8 cellular contexts compared by ENCODE assay signal in the genomic region with DNA sequence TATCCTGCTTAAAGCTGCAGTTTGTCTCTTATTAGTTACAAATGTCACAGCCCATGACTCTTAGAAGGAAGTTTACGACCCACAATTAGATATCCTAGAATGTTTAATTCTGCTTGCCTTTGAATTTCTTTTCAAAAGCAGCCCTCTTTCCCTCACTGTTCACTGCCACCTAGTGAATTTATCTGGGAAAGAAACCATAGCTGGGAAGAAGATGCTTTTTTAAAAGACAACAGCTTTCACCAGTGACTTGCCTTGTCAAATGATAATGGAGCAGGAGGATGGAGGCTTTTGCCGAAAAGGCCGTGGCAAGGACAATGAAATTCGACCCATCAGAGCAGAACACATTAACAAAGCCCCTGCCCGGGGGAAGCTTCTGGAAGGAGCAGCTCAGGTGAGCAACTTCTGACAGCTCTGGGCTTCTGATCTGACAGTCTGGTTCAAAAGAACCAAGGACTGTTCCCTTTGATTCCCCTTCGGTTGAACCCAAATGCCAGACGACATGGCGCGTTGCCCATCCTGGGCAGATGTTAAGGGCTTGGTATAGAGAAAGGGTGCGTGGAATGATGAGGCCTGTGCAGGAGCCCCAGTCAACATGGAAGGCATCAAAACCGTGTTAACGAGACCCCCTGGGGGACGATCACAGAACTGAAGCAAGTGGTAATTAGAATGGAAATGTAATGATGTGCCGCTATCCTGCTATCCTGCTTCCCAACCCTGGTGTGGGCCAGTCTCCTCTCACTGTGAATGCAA.
DNase-seq lines count a peak whose midpoint lies in the region; ATAC-seq and TF ChIP-seq lines count a peak whose summit lies in the region.

No MANE protein-coding gene starts in this region.

- no peaks in the 10 kb centered on the region for H3K4me1 Mint-ChIP-seq in natural killer cell

- H3K27me3 Mint-ChIP-seq in natural killer cell (ENCODE audit: low read depth in 2 of 2), result no peaks in the 10 kb centered on the region

- intact Hi-C loops in natural killer cell (cut with micrococcal nuclease), result no loop called here

- no peak for TF ChIP-seq POLR2A in erythroblast (IDR thresholded peaks at IDR 0.05; ENCODE audit: low read length)

- H3K4me3 Mint-ChIP-seq in natural killer cell, result no peak overlapping the region

- H3K9me3 Mint-ChIP-seq in natural killer cell, result no peaks in the 10 kb centered on the region

- no peak overlapping the region for H3K27ac Mint-ChIP-seq in natural killer cell

- no peak for ATAC-seq in natural killer cell
- ATAC-seq in GM19328 (IDR thresholded peaks at IDR 0.05; ENCODE audit: unreplicated experiment), result no peak

- no peaks in the 10 kb centered on the region for H3K36me3 Mint-ChIP-seq in natural killer cell

- DNase-seq in D341Med (ENCODE audit: low spot score) (peak; percentile 40), NAMALWA (ENCODE audit: low spot score) (peak; percentile 5), dermis blood vessel endothelial cell (peak; percentile 72), myocyte (ENCODE audit: low read depth) (peak; percentile 58), NCI-H128 (lab: John Stamatoyannopoulos, UW; ENCODE audit: unreplicated experiment) (no peak), erythroblast (lab: John Stamatoyannopoulos, UW) (no peak), natural killer cell (no peak)

- no peak for TF ChIP-seq CTCF in natural killer cell (IDR thresholded peaks at IDR 0.05)

Comparison
In these comparisons a context has a peak if more than half of its experiments do, and no peak if none do; other contexts are left out.
1. DNase-seq: peak in D341Med (single experiment), NAMALWA (single experiment), dermis blood vessel endothelial cell (single experiment) and myocyte (single experiment); none in NCI-H128 (single experiment), erythroblast (0 of 2) and natural killer cell (single experiment).